ENCODE assay signal across 2 cellular contexts in the genomic region with DNA sequence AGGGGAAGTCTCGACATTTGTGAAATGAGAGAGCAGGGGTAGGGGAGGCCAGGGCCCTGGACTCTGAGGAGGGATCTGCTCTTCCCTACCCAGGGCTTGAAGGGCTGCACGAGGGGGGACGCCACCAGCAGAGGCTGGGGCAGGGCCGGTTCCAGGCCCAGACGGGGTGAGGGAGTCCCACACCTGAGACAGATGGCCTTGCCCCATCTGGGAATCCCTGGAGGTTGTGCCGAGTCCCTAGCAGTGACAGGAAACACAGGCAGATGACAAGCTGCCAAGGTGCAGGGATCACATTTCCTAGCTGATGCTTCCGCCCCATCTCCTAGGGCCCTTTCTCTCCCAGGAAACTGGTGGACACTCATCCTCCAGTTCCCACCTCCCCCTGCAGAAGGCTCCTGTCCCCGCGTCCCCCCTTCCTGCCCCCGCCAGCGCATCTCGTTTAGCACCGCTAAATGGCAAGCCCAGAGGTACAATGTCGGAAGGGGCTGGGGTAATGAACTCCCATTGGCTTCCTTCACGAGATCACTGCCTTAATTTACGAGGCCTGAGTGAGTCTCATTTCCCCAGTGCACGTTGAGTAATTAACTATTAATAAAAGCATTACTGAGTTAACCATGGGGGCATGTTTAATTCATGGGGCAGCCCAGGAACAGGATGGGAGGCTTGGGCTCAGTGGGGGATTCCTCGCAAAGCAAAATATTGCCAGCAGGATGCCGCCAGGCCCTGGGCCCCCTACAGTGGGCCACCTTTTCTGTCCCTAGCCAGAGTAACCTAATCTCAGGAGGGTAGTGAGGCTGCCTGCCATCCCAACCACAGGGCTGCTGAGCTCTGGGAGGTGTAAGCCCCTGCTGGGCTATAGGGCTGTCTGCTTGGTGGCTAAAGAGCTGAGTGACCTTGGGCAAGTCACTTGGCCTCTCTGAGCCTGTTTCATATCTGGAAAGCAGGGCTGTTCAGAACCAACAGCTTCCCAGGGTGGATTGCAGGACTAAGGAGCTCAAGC.
TF ChIP-seq lines count a peak whose summit lies in the region.

No MANE protein-coding gene starts in this region.

TF ChIP-seq in GM12878, 131 proteins besides CTCF, POLR2A, EP300 and RAD21:
- TF ChIP-seq HDAC2 (IDR thresholded peaks at IDR 0.05) (no peak), ETV6 (conservative IDR thresholded peaks at IDR 0.05 in 1 of 2, IDR thresholded peaks at IDR 0.05 in 1 of 2; ENCODE audit: borderline replicate concordance in 1 of 2, low read depth in 1 of 2) (no peak), RB1 (IDR thresholded peaks at IDR 0.05; ENCODE audit: borderline replicate concordance) (no peak)

TF ChIP-seq in neural cell, 6 proteins besides CTCF, POLR2A, EP300 and RAD21:
- TF ChIP-seq POLR2AphosphoS5 (IDR thresholded peaks at IDR 0.05) (no peak), TAF1 (IDR thresholded peaks at IDR 0.05; ENCODE audit: low read depth) (no peak), MXI1 (conservative IDR thresholded peaks at IDR 0.05; ENCODE audit: poor library complexity, severe bottlenecking) (no peak), SMC3 (conservative IDR thresholded peaks at IDR 0.05; ENCODE audit: poor library complexity) (no peak), EZH2 (IDR thresholded peaks at IDR 0.05; ENCODE audit: borderline replicate concordance, insufficient read depth, low read length, poor library complexity, severe bottlenecking) (no peak)
- TF ChIP-seq, protein P1, sequence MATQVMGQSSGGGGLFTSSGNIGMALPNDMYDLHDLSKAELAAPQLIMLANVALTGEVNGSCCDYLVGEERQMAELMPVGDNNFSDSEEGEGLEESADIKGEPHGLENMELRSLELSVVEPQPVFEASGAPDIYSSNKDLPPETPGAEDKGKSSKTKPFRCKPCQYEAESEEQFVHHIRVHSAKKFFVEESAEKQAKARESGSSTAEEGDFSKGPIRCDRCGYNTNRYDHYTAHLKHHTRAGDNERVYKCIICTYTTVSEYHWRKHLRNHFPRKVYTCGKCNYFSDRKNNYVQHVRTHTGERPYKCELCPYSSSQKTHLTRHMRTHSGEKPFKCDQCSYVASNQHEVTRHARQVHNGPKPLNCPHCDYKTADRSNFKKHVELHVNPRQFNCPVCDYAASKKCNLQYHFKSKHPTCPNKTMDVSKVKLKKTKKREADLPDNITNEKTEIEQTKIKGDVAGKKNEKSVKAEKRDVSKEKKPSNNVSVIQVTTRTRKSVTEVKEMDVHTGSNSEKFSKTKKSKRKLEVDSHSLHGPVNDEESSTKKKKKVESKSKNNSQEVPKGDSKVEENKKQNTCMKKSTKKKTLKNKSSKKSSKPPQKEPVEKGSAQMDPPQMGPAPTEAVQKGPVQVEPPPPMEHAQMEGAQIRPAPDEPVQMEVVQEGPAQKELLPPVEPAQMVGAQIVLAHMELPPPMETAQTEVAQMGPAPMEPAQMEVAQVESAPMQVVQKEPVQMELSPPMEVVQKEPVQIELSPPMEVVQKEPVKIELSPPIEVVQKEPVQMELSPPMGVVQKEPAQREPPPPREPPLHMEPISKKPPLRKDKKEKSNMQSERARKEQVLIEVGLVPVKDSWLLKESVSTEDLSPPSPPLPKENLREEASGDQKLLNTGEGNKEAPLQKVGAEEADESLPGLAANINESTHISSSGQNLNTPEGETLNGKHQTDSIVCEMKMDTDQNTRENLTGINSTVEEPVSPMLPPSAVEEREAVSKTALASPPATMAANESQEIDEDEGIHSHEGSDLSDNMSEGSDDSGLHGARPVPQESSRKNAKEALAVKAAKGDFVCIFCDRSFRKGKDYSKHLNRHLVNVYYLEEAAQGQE (IDR thresholded peaks at IDR 0.05; ENCODE audit: borderline replicate concordance) = no peak
